ENCODE assay signal across 9 cellular contexts in the genomic region with DNA sequence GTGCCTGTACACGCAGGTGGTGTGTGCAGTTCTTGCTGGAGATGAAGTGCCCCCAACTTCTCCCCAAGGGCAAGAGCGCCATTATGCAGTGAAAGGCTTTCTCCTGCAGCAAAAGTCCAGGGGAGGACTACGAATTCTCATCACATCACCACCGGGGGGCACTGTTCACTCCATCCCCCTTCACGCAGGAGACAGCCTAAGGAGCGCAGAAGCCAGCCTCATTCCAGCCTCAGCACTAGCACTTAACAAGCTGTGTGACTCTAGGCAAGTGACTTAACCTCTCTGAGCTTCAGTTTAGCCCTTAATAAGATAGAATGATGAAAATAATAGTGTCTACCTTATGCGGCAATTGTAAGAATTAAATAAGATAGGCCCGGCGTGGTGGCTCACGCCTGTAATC. TPM values are rescaled to one million over a fixed set of nuclear protein-coding genes. Genes with fewer than 3 reads are reported as not detected.
DNase-seq lines count a peak whose midpoint lies in the region; ATAC-seq and TF ChIP-seq lines count a peak whose summit lies in the region.
"Had no signal": no experiment of that assay in that cellular context is flagged by ENCODE, and none has a peak within 500 bp of the region (broad histone marks: within the 10 kb centered on the region; RNA-seq: fewer than 3 reads in every experiment).

No MANE protein-coding gene starts in this region.

- H3K9me3 ChIP-seq in left ventricle myocardium inferior (replicated peaks) = no peaks in the 10 kb centered on the region

- peaks cover 10% of the 10 kb centered on the region for H3K36me3 ChIP-seq in left ventricle myocardium inferior

- DNase-seq in COLO668 (lab: John Stamatoyannopoulos, UW; ENCODE audit: unreplicated experiment) = peak; percentile 58
- peak; percentile 44 for DNase-seq in HK-2 (ENCODE audit: unreplicated experiment)
- peak; percentile 51 for DNase-seq in RPMI8226
- DNase-seq in activated naive CD4-positive, alpha-beta T cell (lab: John Stamatoyannopoulos, UW) = peak; percentile 23 to 57 (median 48)
- DNase-seq in left ventricle myocardium inferior = peak; percentile 45
- DNase-seq in stimulated activated CD4-positive, alpha-beta T cell treated with anti-CD3 and anti-CD28 coated beads, Interleukin-1b, Interleukin-23, amount 100 ng/mL, for 4 hours (ENCODE audit: low read depth in 2 of 2) = peak; percentile 62 to 63

- peaks cover 100% of the 10 kb centered on the region for H3K4me1 ChIP-seq in left ventricle myocardium inferior

- no peak overlapping the region for H3K27ac ChIP-seq in left ventricle myocardium inferior (replicated peaks)
- H3K27ac ChIP-seq: SK-N-MC had no signal

- ATAC-seq in GM21526 (IDR thresholded peaks at IDR 0.05; ENCODE audit: low FRiP score, unreplicated experiment) = no peak
- ATAC-seq in GM18870 (IDR thresholded peaks at IDR 0.05; ENCODE audit: unreplicated experiment) = no peak

- no peaks in the 10 kb centered on the region for H3K27me3 ChIP-seq in left ventricle myocardium inferior (ENCODE audit: low read depth)

- intact Hi-C loops in left ventricle myocardium inferior (cut with micrococcal nuclease) = no loop called here

- peak; percentile 53 for TF ChIP-seq CTCF in left ventricle myocardium inferior (IDR thresholded peaks at IDR 0.05; ENCODE audit: borderline replicate concordance)

- no peak overlapping the region for H3K4me3 ChIP-seq in left ventricle myocardium inferior
- H3K4me3 ChIP-seq: SK-N-MC had no signal

RNA-seq across cellular contexts. Expression of a gene that starts 32.3 kb away (rescaled TPM):
- 16.5 TPM for total RNA-seq in left ventricle myocardium inferior
